In genomic region chr1:22804333-22804906, GRCh38 we compare ENCODE assay signal across 1 cellular context.
TF ChIP-seq lines count a peak whose summit lies in the region.

No MANE protein-coding gene starts in this region.

TF ChIP-seq in H1, 55 proteins besides CTCF, POLR2A, EP300 and RAD21:
- TF ChIP-seq SRF (IDR thresholded peaks at IDR 0.05; ENCODE audit: low read depth, low read length) (no peak), SIRT6 (IDR thresholded peaks at IDR 0.05; ENCODE audit: low read length) (no peak), ATF2 (IDR thresholded peaks at IDR 0.05; ENCODE audit: low read length) (no peak), KDM4A (IDR thresholded peaks at IDR 0.05; ENCODE audit: low read depth, low read length, severe bottlenecking) (no peak), HDAC6 (IDR thresholded peaks at IDR 0.05; ENCODE audit: low read depth, low read length) (no peak), TEAD4 (IDR thresholded peaks at IDR 0.05; ENCODE audit: low read depth, low read length) (no peak), KDM1A (IDR thresholded peaks at IDR 0.05; ENCODE audit: borderline replicate concordance, low read length) (no peak), SUZ12 (IDR thresholded peaks at IDR 0.05; ENCODE audit: low read length) (no peak), MAX (IDR thresholded peaks at IDR 0.05) (no peak), CBX5 (IDR thresholded peaks at IDR 0.05; ENCODE audit: low read depth, low read length) (no peak), JUN (IDR thresholded peaks at IDR 0.05; ENCODE audit: low read depth, low read length) (no peak)
